Comparison of ENCODE assay signal across 9 cellular contexts in the genomic region with DNA sequence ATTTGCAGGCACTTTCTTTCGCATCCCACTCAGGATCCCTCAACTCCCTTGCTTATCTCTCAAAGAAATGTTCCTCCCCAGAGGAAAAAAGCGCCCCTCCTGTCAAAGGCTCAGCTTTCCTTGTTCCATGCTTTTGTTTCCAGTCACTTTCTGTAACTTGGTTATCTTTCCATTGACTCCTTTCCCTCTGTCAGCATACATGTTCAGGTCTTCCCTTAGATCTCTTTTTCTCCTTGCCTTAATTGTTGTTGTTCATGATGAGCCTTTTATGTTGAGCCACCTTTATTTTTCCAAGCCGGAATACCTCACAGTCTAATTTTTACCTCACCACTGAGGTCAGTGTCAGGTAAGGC. TPM values are rescaled to one million over a fixed set of nuclear protein-coding genes. Genes with fewer than 3 reads are reported as not detected.
DNase-seq lines count a peak whose midpoint lies in the region; ATAC-seq, FAIRE-seq and TF ChIP-seq lines count a peak whose summit lies in the region.
"Had no signal": no experiment of that assay in that cellular context is flagged by ENCODE, and none has a peak within 500 bp of the region (broad histone marks: within the 10 kb centered on the region; RNA-seq: fewer than 3 reads in every experiment).

No MANE protein-coding gene starts in this region.

- H3K27me3 ChIP-seq in GM23248 (replicated peaks; ENCODE audit: insufficient read depth) (no peaks in the 10 kb centered on the region), SK-N-SH (ENCODE audit: insufficient read depth) (no peaks in the 10 kb centered on the region), sigmoid colon (no peaks in the 10 kb centered on the region)

- TF ChIP-seq EP300 in SK-N-SH (IDR thresholded peaks at IDR 0.05; ENCODE audit: borderline replicate concordance in 1 of 2, low read depth in 1 of 2, low read length in 1 of 2) = no peak
- no peak for TF ChIP-seq EP300 in sigmoid colon (IDR thresholded peaks at IDR 0.05)

- H3K9ac ChIP-seq in GM23248 (peak overlapping the region; percentile 83), SK-N-SH (peak overlapping the region; percentile 57)

- peaks cover 3% of the 10 kb centered on the region; the same call in 1 of the 2 replicates for H3K36me3 ChIP-seq in GM23248 (ENCODE audit: low read depth)
- peaks cover 0 to 4% of the 10 kb centered on the region in 2 experiments for H3K36me3 ChIP-seq in SK-N-SH (replicated peaks in 1 of 2; ENCODE audit: control insufficient read depth in 1 of 2, insufficient read depth in 2 of 2, low read length in 1 of 2)
- H3K36me3 ChIP-seq in sigmoid colon = peaks cover 0 to 10% (median 0%) of the 10 kb centered on the region in 4 donors

- WGBS in GM23248 (ENCODE audit: low coverage in 1 of 2, low lambda C conversion rate in 2 of 2, missing lambda C conversion rate in 2 of 2), 2 experiments = 16 to 17% methylated on average over 3 of the region's 3 CpGs
- WGBS in SK-N-SH (ENCODE audit: low lambda C conversion rate) = 30% methylated on average over 3 of the region's 3 CpGs
- WGBS in sigmoid colon, 2 donors = 11 to 26% methylated on average over 3 of the region's 3 CpGs

- TF ChIP-seq RAD21 in SK-N-SH (IDR thresholded peaks at IDR 0.05; ENCODE audit: low read length) = no peak

- H3K4me1 ChIP-seq in GM23248 (ENCODE audit: insufficient read depth) = peaks cover 15% of the 10 kb centered on the region
- peaks cover 8 to 9% of the 10 kb centered on the region in 2 experiments; a peak in 1 of 4 replicates for H3K4me1 ChIP-seq in SK-N-SH (ENCODE audit: control insufficient read depth in 1 of 2, insufficient read depth in 2 of 2, low read depth in 1 of 2, low read length in 1 of 2)
- H3K4me1 ChIP-seq in sigmoid colon = peaks cover 0 to 27% (median 22%) of the 10 kb centered on the region in 4 donors

- H3K4me3 ChIP-seq in GM23248 (peak overlapping the region; percentile 99), SK-N-SH (ENCODE audit: low read depth in 2 of 2, low read length in 1 of 2) (peak overlapping the region; percentile 72 to 81), sigmoid colon (peak overlapping the region; percentile 37 to 55 (median 54))

- H3K4me2 ChIP-seq in GM23248 (ENCODE audit: unreplicated experiment) (peak overlapping the region; percentile 100), SK-N-SH (peak overlapping the region; percentile 82)

- H3K9me3 ChIP-seq in GM23248 (ENCODE audit: low read depth) (no peaks in the 10 kb centered on the region), SK-N-SH (no peaks in the 10 kb centered on the region), sigmoid colon (no peaks in the 10 kb centered on the region)

- no peaks in the 10 kb centered on the region for H4K20me1 ChIP-seq in GM23248 (ENCODE audit: insufficient read depth)
- H4K20me1 ChIP-seq in SK-N-SH (ENCODE audit: insufficient read depth) = no peaks in the 10 kb centered on the region

- DNase-seq in GM23248 (no peak), SK-N-SH (no peak), globus pallidus (ENCODE audit: low spot score) (peak; percentile 1), sigmoid colon (no peak), inferior parietal cortex (ENCODE audit: extremely low spot score) (no peak), D721Med (ENCODE audit: insufficient read length, low spot score) (no peak), SIG-M5 treated with dmso at 0.1 percent for 504 hours (lab: John Stamatoyannopoulos, UW; ENCODE audit: unreplicated experiment) (no peak)

- H3K27ac ChIP-seq in GM23248 (peak overlapping the region; percentile 31; the same call in 1 of the 2 replicates), SK-N-SH (ENCODE audit: low read depth in 2 of 2, low read length in 1 of 2) (no peak overlapping the region), sigmoid colon (peak overlapping the region in 3 of 4 donors; percentile 65 to 73 (median 70))

- H3K9me2 ChIP-seq in GM23248 (ENCODE audit: insufficient read depth) (no peaks in the 10 kb centered on the region), SK-N-SH (no peaks in the 10 kb centered on the region)

- intact Hi-C loops in sigmoid colon (cut with DNase I) = loop anchor here (2.0 to 5.0 kb wide), 2 partner anchors 47 to 93 kb away; a partner anchor contains a TSS

- POLR2A ChIA-PET in SK-N-SH (lab: Yijun Ruan, JAX) = interaction anchor here (0.6 kb wide), 1 partner anchor 107 kb away, joined by 3 read pairs; no protein-coding TSS in a partner anchor

- CTCF ChIA-PET in SK-N-SH (lab: Yijun Ruan, JAX) = interaction anchor here (1.2 to 1.7 kb wide), 4 partner anchors 31 to 167 kb away, joined by 3 to 8 read pairs (median 4); no protein-coding TSS in a partner anchor

- FAIRE-seq in D721Med (lab: Jason Lieb, UNC) = no peak

- no peak for ATAC-seq in GM18868 (IDR thresholded peaks at IDR 0.05; ENCODE audit: unreplicated experiment)

- H2AFZ ChIP-seq in GM23248 = peak overlapping the region; percentile 97
- H2AFZ ChIP-seq in SK-N-SH (ENCODE audit: low read depth) = peak overlapping the region; percentile 100

- H3K79me2 ChIP-seq in GM23248 (ENCODE audit: insufficient read depth) = peaks cover 61% of the 10 kb centered on the region
- peaks cover 39% of the 10 kb centered on the region for H3K79me2 ChIP-seq in SK-N-SH (ENCODE audit: insufficient read depth)

- no peak for TF ChIP-seq POLR2A in sigmoid colon (IDR thresholded peaks at IDR 0.05)

- H3F3A ChIP-seq in GM23248 (ENCODE audit: insufficient read depth) = no peaks in the 10 kb centered on the region
- no peaks in the 10 kb centered on the region for H3F3A ChIP-seq in SK-N-SH (replicated peaks; ENCODE audit: insufficient read depth)

- in situ Hi-C loops in GM23248 (cut with MboI) = no loop called here

- TF ChIP-seq CTCF in SK-N-SH (IDR thresholded peaks at IDR 0.05) (no peak), sigmoid colon (IDR thresholded peaks at IDR 0.05) (no peak), D721Med (IDR thresholded peaks at IDR 0.05; ENCODE audit: insufficient read depth, missing control alignments) (no peak)

TF ChIP-seq in SK-N-SH, 30 proteins besides CTCF, POLR2A, EP300 and RAD21:
- TF ChIP-seq MXI1 (IDR thresholded peaks at IDR 0.05; ENCODE audit: low read depth, low read length) (0 out of 2 replicates have a peak, but pooled peaks have one; percentile 17), TEAD4 (IDR thresholded peaks at IDR 0.05; ENCODE audit: borderline replicate concordance, insufficient read depth) (no peak)

RNA-seq across cellular contexts. Expression of a gene that starts 46.5 kb away (rescaled TPM):
- total RNA-seq in GM23248 (2014; rRNA removed; shearing (Covaris generic)) = 54.0 and 54.8 TPM in 2 replicates
- polyA plus RNA-seq in GM23248 (2016; fragmentation: Nextera tagmentation; extraction: Ambion mirVana) (71.6 and 73.7 TPM in 2 replicates), SK-N-SH (2012; rRNA removed) (2.0 and 2.9 TPM in 2 replicates), sigmoid colon (10 to 100 TPM in 2 of 3 donors, 1 to 10 TPM in 1; 1.6 to 16.2 (median 13.8) TPM)
- polyA plus RNA-seq in SK-N-SH (2012; cell fraction: cytosol; rRNA removed) = 1.2 and 2.7 TPM in 2 replicates
- polyA plus RNA-seq in SK-N-SH (2012; cell fraction: nucleus; rRNA removed) = 6.3 TPM in 2 replicates
- total RNA-seq in sigmoid colon = 100 to 1,000 TPM in 1 of 4 donors, 10 to 100 TPM in 3; 67.6 to 200 (median 88.6) TPM
- total RNA-seq: HT1080 had no signal

Comparison
In these comparisons a context has a peak if more than half of its experiments do, and no peak if none do; other contexts are left out.
1. H3K27ac ChIP-seq: peak in GM23248 (single experiment) and sigmoid colon (3 of 4); none in SK-N-SH (0 of 2).
2. Peak in every context shown above with its lines, with median percentiles within 50 percentile points of each other: H3K4me3 ChIP-seq.